13 cellular contexts compared by ENCODE assay signal in the genomic region with DNA sequence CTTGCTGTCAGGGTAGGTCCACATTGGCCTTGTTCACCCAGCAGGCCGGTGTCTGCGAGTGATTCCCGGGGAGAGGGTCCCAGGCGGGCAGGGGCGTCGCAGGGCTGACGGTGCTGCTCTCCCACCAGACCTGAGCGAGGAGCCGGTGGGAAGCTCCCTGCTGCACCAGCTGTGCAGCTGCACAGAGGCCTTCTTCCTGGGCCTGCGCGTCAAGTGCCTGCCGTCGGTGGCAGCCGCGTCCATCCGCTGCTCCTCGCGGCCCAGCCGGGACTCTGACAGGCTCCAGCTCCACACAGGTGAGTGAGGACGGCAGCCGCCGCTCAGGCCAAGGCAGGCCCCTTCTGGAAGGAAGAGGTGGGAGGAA. TPM values are rescaled to one million over a fixed set of nuclear protein-coding genes. Genes with fewer than 3 reads are reported as not detected.
DNase-seq lines count a peak whose midpoint lies in the region; ATAC-seq and TF ChIP-seq lines count a peak whose summit lies in the region.
"Had no signal": no experiment of that assay in that cellular context is flagged by ENCODE, and none has a peak within 500 bp of the region (broad histone marks: within the 10 kb centered on the region; RNA-seq: fewer than 3 reads in every experiment).

No MANE protein-coding gene starts in this region.

- TF ChIP-seq CTCF in activated CD8-positive, alpha-beta T cell treated with anti-CD3 and anti-CD28 coated beads for 36 hours (IDR thresholded peaks at IDR 0.05), result no peak
- no peak for TF ChIP-seq CTCF in WTC11 (IDR thresholded peaks at IDR 0.05)
- TF ChIP-seq CTCF in vagina (IDR thresholded peaks at IDR 0.05), result no peak

- CTCF ChIA-PET in activated CD8-positive, alpha-beta T cell treated with anti-CD3 and anti-CD28 coated beads, Interleukin-2, amount 10 ng/mL, durations not matched to agents 7 days and 5 days (lab: Charles Lee), result interaction anchor here (1.2 kb wide), 1 partner anchor 13 kb away, joined by 3 read pairs; no protein-coding TSS in a partner anchor
- CTCF ChIA-PET in activated CD8-positive, alpha-beta T cell treated with anti-CD3 and anti-CD28 coated beads for 36 hours (lab: Charles Lee), result interaction anchor here (1.3 kb wide), 1 partner anchor 11 kb away, joined by 3 read pairs; no protein-coding TSS in a partner anchor
- CTCF ChIA-PET in WTC11 (lab: Charles Lee), result interaction anchor here (0.8 to 2.5 kb wide), 9 partner anchors 11 to 251 kb away, joined by 3 to 11 read pairs (median 3); no protein-coding TSS in a partner anchor

- H3K27me3 ChIP-seq in layer of hippocampus (ENCODE audit: control insufficient read depth, insufficient read depth, low read length) (no peaks in the 10 kb centered on the region), vagina (no peaks in the 10 kb centered on the region)

- no peaks in the 10 kb centered on the region for H3K9me3 ChIP-seq in vagina
- H3K9me3 ChIP-seq: A549 had no signal

- H3K4me3 Mint-ChIP-seq in activated CD8-positive, alpha-beta T cell treated with anti-CD3 and anti-CD28 coated beads, Interleukin-2, amount 10 ng/mL, durations not matched to agents 7 days and 5 days, result no peak overlapping the region
- H3K4me3 Mint-ChIP-seq in activated CD8-positive, alpha-beta T cell treated with anti-CD3 and anti-CD28 coated beads for 36 hours, result no peak overlapping the region
- no peak overlapping the region for H3K4me3 Mint-ChIP-seq in WTC11
- H3K4me3 Mint-ChIP-seq in activated T-cell treated with anti-CD3 and anti-CD28 coated beads, Interleukin-2, amount 50 U/mL, for 24 hours, result no peak overlapping the region
- no peak overlapping the region for H3K4me3 Mint-ChIP-seq in activated T-helper 17 cell treated with anti-CD3 and anti-CD28 coated beads, Interleukin-2, amount 50 U/mL, for 72 hours

- H3K36me3 ChIP-seq in vagina, result no peaks in the 10 kb centered on the region

- H3K4me1 Mint-ChIP-seq in activated CD8-positive, alpha-beta T cell treated with anti-CD3 and anti-CD28 coated beads, Interleukin-2, amount 10 ng/mL, durations not matched to agents 7 days and 5 days (ENCODE audit: low read depth), result peaks cover 30% of the 10 kb centered on the region
- peaks cover 23% of the 10 kb centered on the region for H3K4me1 Mint-ChIP-seq in activated CD8-positive, alpha-beta T cell treated with anti-CD3 and anti-CD28 coated beads for 36 hours (ENCODE audit: low read depth)
- peaks cover 6% of the 10 kb centered on the region; the same call in 1 of the 2 replicates for H3K4me1 Mint-ChIP-seq in WTC11
- H3K4me1 Mint-ChIP-seq in activated T-cell treated with anti-CD3 and anti-CD28 coated beads, Interleukin-2, amount 50 U/mL, for 24 hours (ENCODE audit: low read depth), result peaks cover 23% of the 10 kb centered on the region
- H3K4me1 Mint-ChIP-seq in activated T-helper 17 cell treated with anti-CD3 and anti-CD28 coated beads, Interleukin-2, amount 50 U/mL, for 72 hours, result peaks cover 18% of the 10 kb centered on the region

- H3K4me3 ChIP-seq in vagina, result no peak overlapping the region
- H3K4me3 ChIP-seq: A549 had no signal

- TF ChIP-seq POLR2A in vagina (IDR thresholded peaks at IDR 0.05), result no peak

- H3K27ac ChIP-seq in layer of hippocampus (ENCODE audit: low read depth, low read length) (peak overlapping the region; percentile 92), vagina (peak overlapping the region; percentile 76)
- H3K27ac ChIP-seq: A549 had no signal

- intact Hi-C loops in activated CD8-positive, alpha-beta T cell treated with anti-CD3 and anti-CD28 coated beads for 36 hours (cut with micrococcal nuclease), result no loop called here
- intact Hi-C loops in vagina (cut with DNase I), result no loop called here

- DNase-seq in activated CD8-positive, alpha-beta T cell treated with anti-CD3 and anti-CD28 coated beads, Interleukin-2, amount 10 ng/mL, durations not matched to agents 7 days and 5 days, result no peak
- no peak for DNase-seq in activated CD8-positive, alpha-beta T cell treated with anti-CD3 and anti-CD28 coated beads for 36 hours
- DNase-seq in WTC11 (ENCODE audit: low spot score) (no peak), vagina (ENCODE audit: extremely low spot score in 2 of 2) (no peak)
- DNase-seq in activated T-cell treated with anti-CD3 and anti-CD28 coated beads, Interleukin-2, amount 50 U/mL, for 24 hours, result no peak
- DNase-seq: GDM1, NCI-H187 treated with DMSO at 0.1 percent for 48 hours, NCI-H2171 treated with DMSO at 0.1 percent for 48 hours, OCI-M1 had no signal

- H3K27me3 Mint-ChIP-seq in activated CD8-positive, alpha-beta T cell treated with anti-CD3 and anti-CD28 coated beads, Interleukin-2, amount 10 ng/mL, durations not matched to agents 7 days and 5 days (ENCODE audit: low read depth), result peaks cover 36% of the 10 kb centered on the region
- H3K27me3 Mint-ChIP-seq in activated CD8-positive, alpha-beta T cell treated with anti-CD3 and anti-CD28 coated beads for 36 hours, result peaks cover 11% of the 10 kb centered on the region
- H3K27me3 Mint-ChIP-seq in WTC11 (ENCODE audit: low read depth), result no peaks in the 10 kb centered on the region
- H3K27me3 Mint-ChIP-seq in activated T-cell treated with anti-CD3 and anti-CD28 coated beads, Interleukin-2, amount 50 U/mL, for 24 hours, result no peaks in the 10 kb centered on the region
- H3K27me3 Mint-ChIP-seq in activated T-helper 17 cell treated with anti-CD3 and anti-CD28 coated beads, Interleukin-2, amount 50 U/mL, for 72 hours, result no peaks in the 10 kb centered on the region

- H3K27ac Mint-ChIP-seq in activated CD8-positive, alpha-beta T cell treated with anti-CD3 and anti-CD28 coated beads, Interleukin-2, amount 10 ng/mL, durations not matched to agents 7 days and 5 days, result peak overlapping the region; percentile 2
- no peak overlapping the region for H3K27ac Mint-ChIP-seq in activated CD8-positive, alpha-beta T cell treated with anti-CD3 and anti-CD28 coated beads for 36 hours
- peak overlapping the region; percentile 34 for H3K27ac Mint-ChIP-seq in WTC11
- H3K27ac Mint-ChIP-seq in activated T-cell treated with anti-CD3 and anti-CD28 coated beads, Interleukin-2, amount 50 U/mL, for 24 hours, result no peak overlapping the region
- H3K27ac Mint-ChIP-seq in activated T-helper 17 cell treated with anti-CD3 and anti-CD28 coated beads, Interleukin-2, amount 50 U/mL, for 72 hours, result no peak overlapping the region

- no peaks in the 10 kb centered on the region for H3K9me3 Mint-ChIP-seq in activated CD8-positive, alpha-beta T cell treated with anti-CD3 and anti-CD28 coated beads, Interleukin-2, amount 10 ng/mL, durations not matched to agents 7 days and 5 days (ENCODE audit: insufficient read depth)
- no peaks in the 10 kb centered on the region for H3K9me3 Mint-ChIP-seq in activated CD8-positive, alpha-beta T cell treated with anti-CD3 and anti-CD28 coated beads for 36 hours
- H3K9me3 Mint-ChIP-seq in WTC11, result no peaks in the 10 kb centered on the region
- no peaks in the 10 kb centered on the region for H3K9me3 Mint-ChIP-seq in activated T-cell treated with anti-CD3 and anti-CD28 coated beads, Interleukin-2, amount 50 U/mL, for 24 hours
- no peaks in the 10 kb centered on the region for H3K9me3 Mint-ChIP-seq in activated T-helper 17 cell treated with anti-CD3 and anti-CD28 coated beads, Interleukin-2, amount 50 U/mL, for 72 hours

- peaks cover 6% of the 10 kb centered on the region for H3K4me1 ChIP-seq in vagina
- H3K4me1 ChIP-seq: A549 had no signal

- POLR2A ChIA-PET in activated CD8-positive, alpha-beta T cell treated with anti-CD3 and anti-CD28 coated beads, Interleukin-2, amount 10 ng/mL, durations not matched to agents 7 days and 5 days (lab: Charles Lee), result no interaction called here
- POLR2A ChIA-PET in activated CD8-positive, alpha-beta T cell treated with anti-CD3 and anti-CD28 coated beads for 36 hours (lab: Charles Lee), result no interaction called here
- POLR2A ChIA-PET in WTC11 (lab: Charles Lee), result no interaction called here

- ATAC-seq in activated CD8-positive, alpha-beta T cell treated with anti-CD3 and anti-CD28 coated beads, Interleukin-2, amount 10 ng/mL, durations not matched to agents 7 days and 5 days, result no peak
- no peak for ATAC-seq in activated CD8-positive, alpha-beta T cell treated with anti-CD3 and anti-CD28 coated beads for 36 hours
- no peak for ATAC-seq in WTC11
- ATAC-seq in GM18861 (IDR thresholded peaks at IDR 0.05; ENCODE audit: unreplicated experiment), result no peak
- no peak for ATAC-seq in activated T-helper 17 cell treated with anti-CD3 and anti-CD28 coated beads, Interleukin-2, amount 50 U/mL, for 72 hours (replicated peaks)

- no peaks in the 10 kb centered on the region for H3K36me3 Mint-ChIP-seq in activated CD8-positive, alpha-beta T cell treated with anti-CD3 and anti-CD28 coated beads, Interleukin-2, amount 10 ng/mL, durations not matched to agents 7 days and 5 days (ENCODE audit: low read depth)
- H3K36me3 Mint-ChIP-seq in activated CD8-positive, alpha-beta T cell treated with anti-CD3 and anti-CD28 coated beads for 36 hours (ENCODE audit: low read depth), result no peaks in the 10 kb centered on the region
- no peaks in the 10 kb centered on the region for H3K36me3 Mint-ChIP-seq in WTC11
- H3K36me3 Mint-ChIP-seq in activated T-cell treated with anti-CD3 and anti-CD28 coated beads, Interleukin-2, amount 50 U/mL, for 24 hours (ENCODE audit: low read depth), result no peaks in the 10 kb centered on the region
- H3K36me3 Mint-ChIP-seq in activated T-helper 17 cell treated with anti-CD3 and anti-CD28 coated beads, Interleukin-2, amount 50 U/mL, for 72 hours (ENCODE audit: low read depth), result no peaks in the 10 kb centered on the region

TF ChIP-seq in WTC11, 78 proteins besides CTCF, POLR2A, EP300 and RAD21 (continues in another document):
- no peak for TF ChIP-seq NFE2L1 (CRISPR knock-in tag; IDR thresholded peaks at IDR 0.05)
- TF ChIP-seq ZNF416 (CRISPR knock-in tag; IDR thresholded peaks at IDR 0.05), result no peak
- TF ChIP-seq EMX1 (CRISPR knock-in tag; IDR thresholded peaks at IDR 0.05), result no peak
- TF ChIP-seq, protein P1, sequence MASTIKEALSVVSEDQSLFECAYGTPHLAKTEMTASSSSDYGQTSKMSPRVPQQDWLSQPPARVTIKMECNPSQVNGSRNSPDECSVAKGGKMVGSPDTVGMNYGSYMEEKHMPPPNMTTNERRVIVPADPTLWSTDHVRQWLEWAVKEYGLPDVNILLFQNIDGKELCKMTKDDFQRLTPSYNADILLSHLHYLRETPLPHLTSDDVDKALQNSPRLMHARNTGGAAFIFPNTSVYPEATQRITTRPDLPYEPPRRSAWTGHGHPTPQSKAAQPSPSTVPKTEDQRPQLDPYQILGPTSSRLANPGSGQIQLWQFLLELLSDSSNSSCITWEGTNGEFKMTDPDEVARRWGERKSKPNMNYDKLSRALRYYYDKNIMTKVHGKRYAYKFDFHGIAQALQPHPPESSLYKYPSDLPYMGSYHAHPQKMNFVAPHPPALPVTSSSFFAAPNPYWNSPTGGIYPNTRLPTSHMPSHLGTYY (CRISPR knock-in tag; IDR thresholded peaks at IDR 0.05), result no peak
- no peak for TF ChIP-seq CREM (CRISPR knock-in tag; IDR thresholded peaks at IDR 0.05)
- no peak for TF ChIP-seq ETV6 (CRISPR knock-in tag; IDR thresholded peaks at IDR 0.05)

RNA-seq across cellular contexts. Expression of gene AMZ1, which starts 14.6 kb away (rescaled TPM):
- not detected for total RNA-seq in activated CD8-positive, alpha-beta T cell treated with anti-CD3 and anti-CD28 coated beads, Interleukin-2, amount 10 ng/mL, durations not matched to agents 7 days and 5 days
- total RNA-seq in activated CD8-positive, alpha-beta T cell treated with anti-CD3 and anti-CD28 coated beads for 36 hours, result under 1 TPM; 0.11 to 0.14 TPM
- total RNA-seq in WTC11 (2021) (0.85 to 1.4 TPM (median 1.4 TPM) in 3 replicates), vagina (1.2 TPM)
- under 1 TPM in 1 of 2 donors, not detected in 1; 0.69 TPM for total RNA-seq in activated T-helper 17 cell treated with anti-CD3 and anti-CD28 coated beads, Interleukin-2, amount 50 U/mL, for 72 hours

Comparison
In these comparisons a context has a peak if more than half of its experiments do, and no peak if none do; other contexts are left out.
1. H3K27ac Mint-ChIP-seq: peak in activated CD8-positive, alpha-beta T cell treated with anti-CD3 and anti-CD28 coated beads, Interleukin-2, amount 10 ng/mL, durations not matched to agents 7 days and 5 days (single experiment) and WTC11 (single experiment); none in activated CD8-positive, alpha-beta T cell treated with anti-CD3 and anti-CD28 coated beads for 36 hours (single experiment), activated T-cell treated with anti-CD3 and anti-CD28 coated beads, Interleukin-2, amount 50 U/mL, for 24 hours (single experiment) and activated T-helper 17 cell treated with anti-CD3 and anti-CD28 coated beads, Interleukin-2, amount 50 U/mL, for 72 hours (single experiment).